In genomic region chr9:128409998-128410397, GRCh38 we compare ENCODE assay signal across 9 cellular contexts. TPM values are rescaled to one million over a fixed set of nuclear protein-coding genes. Genes with fewer than 3 reads are reported as not detected.
DNase-seq lines count a peak whose midpoint lies in the region; ATAC-seq and TF ChIP-seq lines count a peak whose summit lies in the region.
"Had no signal": no experiment of that assay in that cellular context is flagged by ENCODE, and none has a peak within 500 bp of the region (broad histone marks: within the 10 kb centered on the region; RNA-seq: fewer than 3 reads in every experiment).

No MANE protein-coding gene starts in this region.

- DNase-seq in Daoy (ENCODE audit: low read depth): peak; percentile 46
- peak; percentile 53 for DNase-seq in M059J (ENCODE audit: low read depth)
- peak; percentile 60 for DNase-seq in choroid plexus epithelial cell (ENCODE audit: low read depth)
- peak; percentile 54 for DNase-seq in midbrain (lab: John Stamatoyannopoulos, UW)
- DNase-seq in activated CD8-positive, alpha-beta memory T cell treated with anti-CD3 and anti-CD28 coated beads for 24 hours: no peak
- no peak for DNase-seq in stimulated activated CD4-positive, alpha-beta T cell treated with anti-CD3 and anti-CD28 coated beads, Interleukin-2, amount 100 ng/mL, for 24 hours
- DNase-seq: naive B cell had no signal

- ATAC-seq in HG02571 (IDR thresholded peaks at IDR 0.05; ENCODE audit: unreplicated experiment) (no peak), GM21515 (IDR thresholded peaks at IDR 0.05; ENCODE audit: unreplicated experiment) (no peak)

- H3K4me3 ChIP-seq in choroid plexus epithelial cell (ENCODE audit: low read depth, low read length): no peak overlapping the region

- peak; percentile 67 for TF ChIP-seq CTCF in choroid plexus epithelial cell (conservative IDR thresholded peaks at IDR 0.05; ENCODE audit: low read depth, low read length)

RNA-seq across cellular contexts. Expression of gene CERCAM, which starts 10.7 kb away (rescaled TPM):
- total RNA-seq in Daoy (2014; rRNA removed; shearing (Covaris generic)): 16.6 and 22.0 TPM in 2 replicates
- 15.5 and 24.1 TPM in 2 replicates for total RNA-seq in M059J (2014; rRNA removed; shearing (Covaris generic))

RNA-seq across cellular contexts. Expression of gene URM1, which starts 38.8 kb away (rescaled TPM):
- total RNA-seq in Daoy (2014; rRNA removed; shearing (Covaris generic)): 58.5 and 83.0 TPM in 2 replicates
- total RNA-seq in M059J (2014; rRNA removed; shearing (Covaris generic)): 40.8 and 50.7 TPM in 2 replicates

RNA-seq across cellular contexts. Expression of gene ODF2, which starts 45.8 kb away (rescaled TPM):
- total RNA-seq in Daoy (2014; rRNA removed; shearing (Covaris generic)): 103 and 104 TPM in 2 replicates
- total RNA-seq in M059J (2014; rRNA removed; shearing (Covaris generic)): 32.7 and 56.5 TPM in 2 replicates

Comparison
In these comparisons a context has a peak if more than half of its experiments do, and no peak if none do; other contexts are left out.
1. DNase-seq: peak in Daoy (single experiment), M059J (single experiment), choroid plexus epithelial cell (single experiment) and midbrain (single experiment); none in activated CD8-positive, alpha-beta memory T cell treated with anti-CD3 and anti-CD28 coated beads for 24 hours (single experiment) and stimulated activated CD4-positive, alpha-beta T cell treated with anti-CD3 and anti-CD28 coated beads, Interleukin-2, amount 100 ng/mL, for 24 hours (0 of 2).